In genomic region chr2:177753682-177754475, GRCh38 we compare ENCODE assay signal across 10 cellular contexts.
A peak's percentile ranks its signal among the peaks of the same experiment; 100 is the strongest.
DNase-seq lines count a peak whose midpoint lies in the region; ATAC-seq and TF ChIP-seq lines count a peak whose summit lies in the region.
"Had no signal": no experiment of that assay in that cellular context is flagged by ENCODE, and none has a peak within 500 bp of the region (broad histone marks: within the 10 kb centered on the region; RNA-seq: fewer than 3 reads in every experiment).

No MANE protein-coding gene starts in this region.

- H3K27me3 ChIP-seq in ascending aorta (no peaks in the 10 kb centered on the region), right cardiac atrium (ENCODE audit: control insufficient read depth, insufficient read depth) (no peaks in the 10 kb centered on the region)
- H3K27me3 ChIP-seq: neutrophil had no signal

- no peak overlapping the region for H3K27ac ChIP-seq in ascending aorta
- H3K27ac ChIP-seq in right cardiac atrium (ENCODE audit: low read length), result peak overlapping the region; percentile 49
- H3K27ac ChIP-seq: KMS-11, neutrophil had no signal

- no peaks in the 10 kb centered on the region for H3K36me3 ChIP-seq in ascending aorta
- H3K36me3 ChIP-seq: neutrophil had no signal

- in situ Hi-C loops in GM13976 (cut with MboI; ENCODE audit: low sequenced_read_pairs, unreplicated experiment), result no loop called here

- no peak for TF ChIP-seq CTCF in ascending aorta (IDR thresholded peaks at IDR 0.05)
- no peak for TF ChIP-seq CTCF in GM13976 (IDR thresholded peaks at IDR 0.05; ENCODE audit: borderline replicate concordance, control extremely low read depth, extremely low read depth, insufficient read depth, missing control alignments)

- no peaks in the 10 kb centered on the region for H3K9me3 ChIP-seq in ascending aorta
- H3K9me3 ChIP-seq in right cardiac atrium (ENCODE audit: control insufficient read depth, low read length), result no peaks in the 10 kb centered on the region
- H3K9me3 ChIP-seq: neutrophil had no signal

- intact Hi-C loops in ascending aorta (cut with DNase I) (no loop called here), right cardiac atrium (cut with DNase I) (loop anchor here in 3 of 4 donors (10.0 kb wide), 2 partner anchors 419 to 589 kb away; no protein-coding TSS in a partner anchor)

- H3K4me3 ChIP-seq in ascending aorta (no peak overlapping the region), right cardiac atrium (ENCODE audit: low read length) (no peak overlapping the region)

- 17% methylated on average over 5 of the region's 5 CpGs for WGBS in right cardiac atrium

- DNase-seq in DMS 273 treated with DMSO at 0.1 percent for 48 hours (lab: John Stamatoyannopoulos, UW) (peak; percentile 89), M059J (ENCODE audit: low read depth) (peak; percentile 48), ascending aorta (ENCODE audit: low spot score in 2 of 2) (peak; percentile 18 to 76), right cardiac atrium (peak; percentile 83 to 90 (median 83)), retina (peak; percentile 27), GM13976 (ENCODE audit: low spot score) (no peak)

- H3K4me1 ChIP-seq in ascending aorta (no peaks in the 10 kb centered on the region), right cardiac atrium (ENCODE audit: control insufficient read depth, insufficient read depth, low read length) (peaks cover 2% of the 10 kb centered on the region)

- ATAC-seq in right cardiac atrium, result peak; percentile 94 to 96
- ATAC-seq in HG03280 (IDR thresholded peaks at IDR 0.05; ENCODE audit: unreplicated experiment), result no peak
- ATAC-seq in GM18873 (IDR thresholded peaks at IDR 0.05; ENCODE audit: low FRiP score, unreplicated experiment), result no peak

Comparison
In these comparisons a context has a peak if more than half of its experiments do, and no peak if none do; other contexts are left out.
1. ATAC-seq: peak in right cardiac atrium (2 of 2); none in HG03280 (single experiment) and GM18873 (single experiment).